1 cellular context compared by ENCODE assay signal in genomic region chr12:6201775-6202292, GRCh38.
TF ChIP-seq lines count a peak whose summit lies in the region.

No MANE protein-coding gene starts in this region.

TF ChIP-seq in GM23338, 12 proteins besides CTCF, POLR2A, EP300 and RAD21 (continued from another document):
- TF ChIP-seq, protein P1, sequence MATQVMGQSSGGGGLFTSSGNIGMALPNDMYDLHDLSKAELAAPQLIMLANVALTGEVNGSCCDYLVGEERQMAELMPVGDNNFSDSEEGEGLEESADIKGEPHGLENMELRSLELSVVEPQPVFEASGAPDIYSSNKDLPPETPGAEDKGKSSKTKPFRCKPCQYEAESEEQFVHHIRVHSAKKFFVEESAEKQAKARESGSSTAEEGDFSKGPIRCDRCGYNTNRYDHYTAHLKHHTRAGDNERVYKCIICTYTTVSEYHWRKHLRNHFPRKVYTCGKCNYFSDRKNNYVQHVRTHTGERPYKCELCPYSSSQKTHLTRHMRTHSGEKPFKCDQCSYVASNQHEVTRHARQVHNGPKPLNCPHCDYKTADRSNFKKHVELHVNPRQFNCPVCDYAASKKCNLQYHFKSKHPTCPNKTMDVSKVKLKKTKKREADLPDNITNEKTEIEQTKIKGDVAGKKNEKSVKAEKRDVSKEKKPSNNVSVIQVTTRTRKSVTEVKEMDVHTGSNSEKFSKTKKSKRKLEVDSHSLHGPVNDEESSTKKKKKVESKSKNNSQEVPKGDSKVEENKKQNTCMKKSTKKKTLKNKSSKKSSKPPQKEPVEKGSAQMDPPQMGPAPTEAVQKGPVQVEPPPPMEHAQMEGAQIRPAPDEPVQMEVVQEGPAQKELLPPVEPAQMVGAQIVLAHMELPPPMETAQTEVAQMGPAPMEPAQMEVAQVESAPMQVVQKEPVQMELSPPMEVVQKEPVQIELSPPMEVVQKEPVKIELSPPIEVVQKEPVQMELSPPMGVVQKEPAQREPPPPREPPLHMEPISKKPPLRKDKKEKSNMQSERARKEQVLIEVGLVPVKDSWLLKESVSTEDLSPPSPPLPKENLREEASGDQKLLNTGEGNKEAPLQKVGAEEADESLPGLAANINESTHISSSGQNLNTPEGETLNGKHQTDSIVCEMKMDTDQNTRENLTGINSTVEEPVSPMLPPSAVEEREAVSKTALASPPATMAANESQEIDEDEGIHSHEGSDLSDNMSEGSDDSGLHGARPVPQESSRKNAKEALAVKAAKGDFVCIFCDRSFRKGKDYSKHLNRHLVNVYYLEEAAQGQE (IDR thresholded peaks at IDR 0.05; ENCODE audit: unreplicated experiment): no peak
TF ChIP-seq in GM23338: peak in this region for 0.
